In the genomic region with DNA sequence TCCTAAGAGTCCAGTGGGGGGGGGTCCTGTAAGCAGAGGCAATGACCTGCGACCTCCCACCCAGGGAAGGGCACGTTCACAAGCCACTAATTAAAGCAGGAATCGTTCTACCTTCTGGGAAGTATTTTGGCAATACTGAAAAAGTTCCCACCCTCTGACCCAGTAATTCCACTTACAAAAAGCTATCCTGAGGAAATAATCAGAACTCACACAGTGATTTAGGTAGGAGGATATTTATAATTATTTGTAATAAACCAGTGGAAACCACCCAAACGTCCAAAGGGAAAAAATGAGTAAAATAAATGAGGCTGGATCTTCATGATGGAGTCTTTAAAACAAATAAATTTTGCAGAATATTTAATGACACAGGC, we compare ENCODE assay signal across 10 cellular contexts. TPM values are rescaled to one million over a fixed set of nuclear protein-coding genes. Genes with fewer than 3 reads are reported as not detected.
A peak's percentile ranks its signal among the peaks of the same experiment; 100 is the strongest.
DNase-seq lines count a peak whose midpoint lies in the region; ATAC-seq, FAIRE-seq and TF ChIP-seq lines count a peak whose summit lies in the region.
"Had no signal": no experiment of that assay in that cellular context is flagged by ENCODE, and none has a peak within 500 bp of the region (broad histone marks: within the 10 kb centered on the region; RNA-seq: fewer than 3 reads in every experiment).

No MANE protein-coding gene starts in this region.

- H4K5ac ChIP-seq in H1 (ENCODE audit: insufficient read length, low read depth, low read length), result peak overlapping the region; percentile 47

- H3K27ac ChIP-seq in Panc1 (ENCODE audit: low read length) (no peak overlapping the region), H1 (ENCODE audit: low read depth, low read length) (peak overlapping the region; percentile 63; the same call in 1 of the 2 replicates), muscle layer of duodenum (ENCODE audit: low read length) (peak overlapping the region; percentile 95), thoracic aorta (peak overlapping the region; percentile 83 to 93)

- no peak overlapping the region for H2BK12ac ChIP-seq in H1 (ENCODE audit: low read depth, low read length)

- H3K9me3 ChIP-seq in Panc1 (ENCODE audit: control insufficient read depth, insufficient read depth, low read depth, low read length), result no peaks in the 10 kb centered on the region
- H3K9me3 ChIP-seq in H1 (ENCODE audit: insufficient read depth in 2 of 2, low read depth in 1 of 2, low read length in 1 of 2), result no peaks in the 10 kb centered on the region
- H3K9me3 ChIP-seq in muscle layer of duodenum (ENCODE audit: control insufficient read depth in 1 of 2, low read length in 2 of 2), result no peaks in the 10 kb centered on the region
- no peaks in the 10 kb centered on the region for H3K9me3 ChIP-seq in thoracic aorta

- H3K23me2 ChIP-seq in H1 (ENCODE audit: low read depth, low read length), result no peaks in the 10 kb centered on the region

- no peak overlapping the region for H4K91ac ChIP-seq in H1 (replicated peaks; ENCODE audit: insufficient read length, low read length)

- H3K79me1 ChIP-seq in H1 (ENCODE audit: low read depth, low read length), result no peaks in the 10 kb centered on the region

- BruUV-seq in Panc1 (replicated peaks; lab: Mats Ljungman, UMichigan), result TSS peak; percentile 17

- no peak overlapping the region for H2AFZ ChIP-seq in H1 (ENCODE audit: low read length)

- H2AK5ac ChIP-seq in H1 (ENCODE audit: low read depth, low read length), result no peak overlapping the region

- TF ChIP-seq CTCF in Panc1 (IDR thresholded peaks at IDR 0.05) (no peak), H1 (IDR thresholded peaks at IDR 0.05; ENCODE audit: control extremely low read depth in 1 of 3, insufficient read depth in 1 of 3, low read depth in 1 of 3, low read length in 3 of 3) (no peak), thoracic aorta (IDR thresholded peaks at IDR 0.05) (no peak), GM13977 (IDR thresholded peaks at IDR 0.05; ENCODE audit: extremely low read depth, insufficient read depth, missing control alignments) (no peak)

- no peak for FAIRE-seq in H1 (lab: Jason Lieb, UNC)
- FAIRE-seq: RCC 7860 had no signal

- H3K27me3 ChIP-seq in Panc1 (ENCODE audit: control insufficient read depth, insufficient read depth, low read length) (no peaks in the 10 kb centered on the region), H1 (replicated peaks in 1 of 4; ENCODE audit: control insufficient read depth in 3 of 4, extremely low read depth in 1 of 4, insufficient read depth in 3 of 4, low read length in 3 of 4) (no peaks in the 10 kb centered on the region), muscle layer of duodenum (ENCODE audit: low read depth, low read length) (no peaks in the 10 kb centered on the region), thoracic aorta (replicated peaks; ENCODE audit: insufficient read depth) (no peaks in the 10 kb centered on the region)

- H3K18ac ChIP-seq in H1 (ENCODE audit: extremely low read depth, low read length), result no peak overlapping the region

- in situ Hi-C loops in Panc1 (cut with HindIII; ENCODE audit: low pct_unique_long_range_greater_than_20kb, low sequenced_read_pairs), result no loop called here
- in situ Hi-C loops in GM13977 (cut with MboI; ENCODE audit: low pct_unique_long_range_greater_than_20kb, low sequenced_read_pairs, unreplicated experiment), result loop anchor here (5.0 to 10.0 kb wide), 2 partner anchors 152 to 240 kb away; a partner anchor contains a TSS

- H3K4me3 ChIP-seq in Panc1 (ENCODE audit: low read depth in 2 of 2, low read length in 2 of 2), result no peak overlapping the region
- peak overlapping the region in 1 of 4 experiments; percentile 43; a peak in 2 of 8 replicates for H3K4me3 ChIP-seq in H1 (ENCODE audit: extremely low read depth in 1 of 4, insufficient read depth in 2 of 4, low read depth in 3 of 4, low read length in 4 of 4)
- peak overlapping the region; percentile 12 to 51 for H3K4me3 ChIP-seq in muscle layer of duodenum (ENCODE audit: low read depth in 1 of 2, low read length in 2 of 2)
- peak overlapping the region; percentile 41 for H3K4me3 ChIP-seq in thoracic aorta

- TF ChIP-seq RAD21 in H1 (IDR thresholded peaks at IDR 0.05 in 1 of 2, conservative IDR thresholded peaks at IDR 0.05 in 1 of 2; ENCODE audit: low read depth in 2 of 2, low read length in 2 of 2), result no peak

- POLR2A ChIA-PET in Panc1 (lab: Charles Lee) (interaction anchor here (0.6 to 0.7 kb wide), 2 partner anchors 56 to 131 kb away, joined by 3 to 11 read pairs; no protein-coding TSS in a partner anchor), H1 (lab: Charles Lee; ENCODE audit: partially characterized antibody) (interaction anchor here (0.5 to 2.7 kb wide), 8 partner anchors 12 to 149 kb away, joined by 3 to 6 read pairs (median 4); a partner anchor contains a TSS)

- no peak overlapping the region for H2BK120ac ChIP-seq in H1 (replicated peaks; ENCODE audit: low read depth, low read length)

- no peak for TF ChIP-seq POLR2A in H1 (IDR thresholded peaks at IDR 0.05; ENCODE audit: control extremely low read depth in 1 of 2, low read depth in 2 of 2, low read length in 2 of 2)

- 49% methylated on average over 4 of the region's 4 CpGs; no CpG with 5 or more reads in 1 of the 2 experiments for WGBS in H1 (ENCODE audit: extremely low coverage in 1 of 2, insufficient coverage in 1 of 2, insufficient read length in 1 of 2, insufficient replicate concordance in 2 of 2, low coverage in 1 of 2, low lambda C conversion rate in 2 of 2, missing lambda C conversion rate in 1 of 2), 2 experiments

- H3K14ac ChIP-seq in H1 (ENCODE audit: insufficient read length), result no peak overlapping the region

- H3K36me3 ChIP-seq in Panc1 (ENCODE audit: control insufficient read depth, insufficient read depth, low read length) (peaks cover 43% of the 10 kb centered on the region), H1 (ENCODE audit: control insufficient read depth in 2 of 4, insufficient read depth in 4 of 4, low read length in 3 of 4) (peaks cover 11 to 25% (median 24%) of the 10 kb centered on the region in 4 experiments; a peak in 6 of 8 replicates), muscle layer of duodenum (ENCODE audit: control insufficient read depth in 1 of 2, insufficient read depth in 2 of 2, low read length in 2 of 2) (peaks cover 56 to 69% of the 10 kb centered on the region in 2 donors), thoracic aorta (peaks cover 42% of the 10 kb centered on the region)

- no peaks in the 10 kb centered on the region for H4K20me1 ChIP-seq in H1 (replicated peaks in 1 of 2; ENCODE audit: control insufficient read depth in 1 of 2, insufficient read depth in 2 of 2, low read length in 2 of 2)

- H3K4me1 ChIP-seq in Panc1 (ENCODE audit: control insufficient read depth, insufficient read depth, low read length) (peaks cover 11% of the 10 kb centered on the region), H1 (replicated peaks in 1 of 4; ENCODE audit: control insufficient read depth in 3 of 4, insufficient read depth in 4 of 4, low read length in 3 of 4) (peaks cover 2 to 13% (median 8%) of the 10 kb centered on the region in 4 experiments; a peak in 5 of 7 replicates), muscle layer of duodenum (ENCODE audit: control insufficient read depth in 1 of 2, insufficient read depth in 2 of 2, low read length in 2 of 2) (peaks cover 31 to 76% of the 10 kb centered on the region in 2 donors), thoracic aorta (ENCODE audit: control insufficient read depth in 1 of 2, low read depth in 2 of 2) (peaks cover 36 to 64% of the 10 kb centered on the region in 2 donors)

- TF ChIP-seq EP300 in H1 (IDR thresholded peaks at IDR 0.05; ENCODE audit: borderline replicate concordance in 1 of 2, low read depth in 2 of 2, low read length in 2 of 2), result no peak

- no peak overlapping the region for H3K4ac ChIP-seq in H1 (replicated peaks; ENCODE audit: insufficient read length, low read depth, low read length)

- no peak overlapping the region for H4K8ac ChIP-seq in H1 (ENCODE audit: extremely low read depth, insufficient read depth, low read length)

- H3K23ac ChIP-seq in H1 (ENCODE audit: insufficient read length), result no peak overlapping the region

- no peaks in the 10 kb centered on the region for H3K79me2 ChIP-seq in H1 (ENCODE audit: control insufficient read depth in 1 of 2, insufficient read depth in 2 of 2, low read length in 2 of 2)

- peak overlapping the region; percentile 46 for H2BK5ac ChIP-seq in H1 (ENCODE audit: low read depth, low read length)

- H3K56ac ChIP-seq in H1 (replicated peaks; ENCODE audit: insufficient read length, low read depth, low read length), result no peak overlapping the region

- no peak overlapping the region for H2BK20ac ChIP-seq in H1 (ENCODE audit: low read length)

- peak overlapping the region; percentile 51 to 58; a peak in 3 of 4 replicates for H3K4me2 ChIP-seq in H1 (ENCODE audit: insufficient read depth in 1 of 2, low read depth in 2 of 2, low read length in 2 of 2)

- CTCF ChIA-PET in Panc1 (lab: Charles Lee), result interaction anchor here (0.7 to 0.8 kb wide), 2 partner anchors 135 to 172 kb away, joined by 3 to 5 read pairs; no protein-coding TSS in a partner anchor
- CTCF ChIA-PET in H1 (lab: Charles Lee; ENCODE audit: partially characterized antibody), result interaction anchor here (0.9 to 10.2 kb wide), 28 partner anchors 9 to 214 kb away, joined by 3 to 188 read pairs (median 5); no protein-coding TSS in a partner anchor

- no peak overlapping the region for H3K9ac ChIP-seq in H1 (replicated peaks in 1 of 4; ENCODE audit: extremely low read depth in 1 of 4, low read depth in 3 of 4, low read length in 3 of 4)

- ATAC-seq in Panc1 (no peak), thoracic aorta (ENCODE audit: insufficient number of reproducible peaks, low FRiP score, low read depth) (no peak), GM21576 (IDR thresholded peaks at IDR 0.05; ENCODE audit: unreplicated experiment) (no peak)
- no peak for ATAC-seq in stimulated activated naive CD8-positive, alpha-beta T cell treated with anti-CD3 and anti-CD28 coated beads, Interleukin-15, Interleukin-2, amounts not matched to agents 100 U/mL and 50 U/mL, for 24 hours

- intact Hi-C loops in Panc1 (cut with micrococcal nuclease; ENCODE audit: unreplicated experiment), result loop anchor here (2.0 kb wide), 1 partner anchor 138 kb away; no protein-coding TSS in a partner anchor

- no peak overlapping the region for H2BK15ac ChIP-seq in H1 (ENCODE audit: low read length)

- no peak for DNase-seq in Panc1 (ENCODE audit: low read depth, low spot score)
- no peak for DNase-seq in H1 (ENCODE audit: low read depth in 1 of 2, low spot score in 2 of 2)
- DNase-seq in thoracic aorta (ENCODE audit: low spot score), result no peak
- no peak for DNase-seq in Ammon's horn (ENCODE audit: low spot score)
- no peak for DNase-seq in stimulated activated naive CD8-positive, alpha-beta T cell treated with anti-CD3 and anti-CD28 coated beads, Interleukin-15, Interleukin-2, amounts not matched to agents 100 U/mL and 50 U/mL, for 24 hours
- DNase-seq in GM13977 (ENCODE audit: low spot score), result no peak
- DNase-seq: DND-41 had no signal

RNA-seq across cellular contexts. Expression of a gene that starts 54.7 kb away (rescaled TPM):
- total RNA-seq in Panc1 (2021; ENCODE audit: unreplicated experiment) (58.6 TPM), thoracic aorta (10 to 100 TPM; 25.3 to 57.6 TPM)
- polyA plus RNA-seq in Panc1 (2012; ENCODE audit: insufficient read length), result 40.0 TPM
- 17.0 and 17.9 TPM in 2 replicates for total RNA-seq in H1 (2021; fragmentation: NEBNext Ultra II Directional; extraction: Animal tissue kit (Norgen Biotek cat#: 25700))
- 5.3 and 8.0 TPM in 2 replicates for polyA plus RNA-seq in H1 (2011; rRNA removed)
- 6.3 TPM for polyA plus RNA-seq in H1 (2011; cell fraction: cytosol; rRNA removed)
- polyA plus RNA-seq in H1 (2011; cell fraction: nucleus; rRNA removed), result 10.6 TPM
- 5.9 to 8.2 TPM (median 7.4 TPM) in 4 replicates for polyA plus RNA-seq in H1 (2012, experiment 1 of 2)
- polyA plus RNA-seq in H1 (2012, experiment 2 of 2), result 2.1 TPM
- polyA plus RNA-seq in H1 (2013, experiment 1 of 2), result 7.6 TPM
- polyA plus RNA-seq in H1 (2013, experiment 2 of 2), result 7.2 TPM
- 13.0 and 14.6 TPM in 2 replicates for polyA minus RNA-seq in H1 (2011; rRNA and poly(A)+ RNA removed)
- 9.3 TPM for polyA minus RNA-seq in H1 (2011; cell fraction: cytosol; rRNA and poly(A)+ RNA removed)
- 11.7 TPM for polyA minus RNA-seq in H1 (2011; cell fraction: nucleus; rRNA and poly(A)+ RNA removed)

Comparison
In these comparisons a context has a peak if more than half of its experiments do, and no peak if none do; other contexts are left out.
1. H3K4me3 ChIP-seq: peak in muscle layer of duodenum (2 of 2) and thoracic aorta (single experiment); none in Panc1 (0 of 2).